Comparison of ENCODE assay signal across 14 cellular contexts in genomic region chr11:16352707-16353106, GRCh38. TPM values are rescaled to one million over a fixed set of nuclear protein-coding genes. Genes with fewer than 3 reads are reported as not detected.
DNase-seq lines count a peak whose midpoint lies in the region; ATAC-seq, FAIRE-seq and TF ChIP-seq lines count a peak whose summit lies in the region.
"Had no signal": no experiment of that assay in that cellular context is flagged by ENCODE, and none has a peak within 500 bp of the region (broad histone marks: within the 10 kb centered on the region; RNA-seq: fewer than 3 reads in every experiment).

No MANE protein-coding gene starts in this region.

- TF ChIP-seq CTCF in VCaP (conservative IDR thresholded peaks at IDR 0.05) = no peak
- TF ChIP-seq CTCF in GM13976 (IDR thresholded peaks at IDR 0.05; ENCODE audit: borderline replicate concordance, control extremely low read depth, extremely low read depth, insufficient read depth, missing control alignments) = no peak

- no peaks in the 10 kb centered on the region for H3K9me3 ChIP-seq in small intestine (ENCODE audit: control insufficient read depth, low read depth)
- H3K9me3 ChIP-seq: HAP-1 had no signal

- in situ Hi-C loops in GM13976 (cut with MboI; ENCODE audit: low sequenced_read_pairs, unreplicated experiment) = no loop called here

- DNase-seq in NCI-H1436 (lab: John Stamatoyannopoulos, UW) = peak; percentile 20
- DNase-seq in NCI-H1436 treated with DMSO at 0.1 percent for 48 hours (lab: John Stamatoyannopoulos, UW) = no peak
- DNase-seq in NCI-H2227 (lab: John Stamatoyannopoulos, UW; ENCODE audit: unreplicated experiment) = peak; percentile 8
- DNase-seq in small intestine = no peak
- DNase-seq in NCI-H1694 (lab: John Stamatoyannopoulos, UW) = no peak
- no peak for DNase-seq in GM13976 (ENCODE audit: low spot score)
- DNase-seq: DMS53, RPMI8226, SW 1271 had no signal

- no peaks in the 10 kb centered on the region for H3K27me3 ChIP-seq in small intestine (ENCODE audit: control insufficient read depth in 2 of 2, insufficient read depth in 2 of 2, low read length in 2 of 2)

- FAIRE-seq in small intestine (lab: Jason Lieb, UNC) = peak; percentile 26
- FAIRE-seq: GM18507 had no signal

- no peak overlapping the region for H3K4me3 ChIP-seq in small intestine (ENCODE audit: low read depth in 1 of 2, low read length in 2 of 2)
- H3K4me3 ChIP-seq: HAP-1 had no signal

- H3K27ac ChIP-seq in VCaP (peak overlapping the region; percentile 10; the same call in 1 of the 2 replicates), small intestine (ENCODE audit: low read depth in 1 of 2, low read length in 1 of 2) (no peak overlapping the region)
- H3K27ac ChIP-seq: C4-2B had no signal

- no peak for ATAC-seq in HG03432 (IDR thresholded peaks at IDR 0.05; ENCODE audit: unreplicated experiment)

- no peaks in the 10 kb centered on the region for H3K36me3 ChIP-seq in small intestine (ENCODE audit: control insufficient read depth in 2 of 2, insufficient read depth in 2 of 2, low read length in 2 of 2)
- H3K36me3 ChIP-seq: HAP-1 had no signal

- no peaks in the 10 kb centered on the region for H3K4me1 ChIP-seq in small intestine (ENCODE audit: control insufficient read depth in 2 of 2, insufficient read depth in 1 of 2, low read depth in 1 of 2, low read length in 1 of 2)

RNA-seq across cellular contexts. Expression of gene SOX6, which starts 3.6 kb away (rescaled TPM):
- polyA plus RNA-seq in small intestine = 10 to 100 TPM in 1 of 3 donors, 1 to 10 TPM in 2; 4.6 to 10.3 (median 5.1) TPM

Comparison
In these comparisons a context has a peak if more than half of its experiments do, and no peak if none do; other contexts are left out.
1. DNase-seq: peak in NCI-H1436 (single experiment) and NCI-H2227 (single experiment); none in NCI-H1436 treated with DMSO at 0.1 percent for 48 hours (single experiment), small intestine (single experiment), NCI-H1694 (single experiment) and GM13976 (single experiment).